10 cellular contexts compared by ENCODE assay signal in the genomic region with DNA sequence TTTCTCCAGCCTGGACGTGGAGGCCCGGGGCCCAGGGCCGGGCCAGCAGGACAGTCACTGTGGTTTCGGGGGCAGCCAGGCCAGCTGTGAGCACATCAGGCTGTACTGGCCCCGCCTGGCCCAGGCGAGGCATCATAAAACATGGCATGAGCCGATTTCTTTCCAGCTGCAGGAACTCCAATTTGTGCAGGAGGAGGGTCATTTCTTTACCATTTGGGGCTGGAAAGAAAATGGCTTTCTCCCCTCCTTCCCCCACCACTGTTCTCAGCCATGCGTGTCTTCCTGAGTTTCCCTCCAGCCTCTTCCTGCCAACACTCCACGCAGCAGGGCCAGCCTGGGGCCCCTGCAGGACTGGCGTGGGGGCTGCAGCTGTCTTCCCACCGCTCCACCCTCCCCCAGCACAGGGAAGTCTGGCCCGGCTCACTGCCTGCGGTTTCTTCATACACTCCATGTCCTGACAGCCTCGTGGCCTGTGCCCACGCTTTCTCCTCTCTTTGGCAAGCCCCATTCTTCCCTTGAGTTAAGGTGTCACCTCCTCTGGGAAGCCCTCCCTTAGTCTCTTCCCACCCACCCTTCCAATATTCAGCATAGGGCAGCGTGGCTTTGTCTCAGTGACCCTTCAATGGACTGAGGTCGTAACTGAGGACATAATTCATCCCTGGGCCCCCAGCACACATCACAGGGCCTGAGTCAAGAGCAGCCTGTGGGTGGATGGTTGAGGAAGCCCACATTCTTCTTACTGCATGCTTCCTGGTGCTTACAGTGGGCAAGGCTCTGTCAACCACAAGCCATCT.
DNase-seq lines count a peak whose midpoint lies in the region; ATAC-seq and TF ChIP-seq lines count a peak whose summit lies in the region.
"Had no signal": no experiment of that assay in that cellular context is flagged by ENCODE, and none has a peak within 500 bp of the region (broad histone marks: within the 10 kb centered on the region; RNA-seq: fewer than 3 reads in every experiment).

No MANE protein-coding gene starts in this region.

- H3K9me3 Mint-ChIP-seq in activated naive CD8-positive, alpha-beta T cell treated with anti-CD3 and anti-CD28 coated beads, Interleukin-2, amount 10 ng/mL, durations not matched to agents 7 days and 5 days: no peaks in the 10 kb centered on the region
- H3K9me3 Mint-ChIP-seq in activated naive CD8-positive, alpha-beta T cell treated with anti-CD3 and anti-CD28 coated beads for 36 hours: no peaks in the 10 kb centered on the region

- H3K4me3 Mint-ChIP-seq in activated naive CD8-positive, alpha-beta T cell treated with anti-CD3 and anti-CD28 coated beads, Interleukin-2, amount 10 ng/mL, durations not matched to agents 7 days and 5 days: no peak overlapping the region
- no peak overlapping the region for H3K4me3 Mint-ChIP-seq in activated naive CD8-positive, alpha-beta T cell treated with anti-CD3 and anti-CD28 coated beads for 36 hours

- no TSS peak for BruUV-seq in mammary epithelial cell (replicated peaks; lab: Mats Ljungman, UMichigan)

- H4K20me1 ChIP-seq in mammary epithelial cell (ENCODE audit: insufficient read depth, low read length): no peaks in the 10 kb centered on the region

- no peaks in the 10 kb centered on the region for H3K79me2 ChIP-seq in mammary epithelial cell (ENCODE audit: insufficient read depth, low read length)

- no peak overlapping the region for H3K4me3 ChIP-seq in mammary epithelial cell (replicated peaks in 1 of 3; ENCODE audit: insufficient read depth in 1 of 3, low read depth in 2 of 3, low read length in 3 of 3)
- H3K4me3 ChIP-seq in mucosa of descending colon: no peak overlapping the region
- H3K4me3 ChIP-seq in uterus: no peak overlapping the region

- no peaks in the 10 kb centered on the region for H3K27me3 Mint-ChIP-seq in activated naive CD8-positive, alpha-beta T cell treated with anti-CD3 and anti-CD28 coated beads, Interleukin-2, amount 10 ng/mL, durations not matched to agents 7 days and 5 days
- H3K27me3 Mint-ChIP-seq in activated naive CD8-positive, alpha-beta T cell treated with anti-CD3 and anti-CD28 coated beads for 36 hours: no peaks in the 10 kb centered on the region

- no peak for TF ChIP-seq POLR2A in uterus (IDR thresholded peaks at IDR 0.05)

- no peak for TF ChIP-seq CTCF in mammary epithelial cell (conservative IDR thresholded peaks at IDR 0.05 in 1 of 2, IDR thresholded peaks at IDR 0.05 in 1 of 2; ENCODE audit: extremely low read depth in 1 of 2, insufficient read depth in 1 of 2, low read depth in 1 of 2, low read length in 2 of 2)
- no peak for TF ChIP-seq CTCF in mucosa of descending colon (IDR thresholded peaks at IDR 0.05)
- no peak for TF ChIP-seq CTCF in uterus (IDR thresholded peaks at IDR 0.05)

- H3K36me3 Mint-ChIP-seq in activated naive CD8-positive, alpha-beta T cell treated with anti-CD3 and anti-CD28 coated beads, Interleukin-2, amount 10 ng/mL, durations not matched to agents 7 days and 5 days: no peaks in the 10 kb centered on the region
- H3K36me3 Mint-ChIP-seq in activated naive CD8-positive, alpha-beta T cell treated with anti-CD3 and anti-CD28 coated beads for 36 hours: no peaks in the 10 kb centered on the region

- H3K9ac ChIP-seq in mammary epithelial cell (ENCODE audit: insufficient read depth, low read length): no peak overlapping the region

- H3K9me3 ChIP-seq in mammary epithelial cell (replicated peaks; ENCODE audit: insufficient read depth, low read length) (no peaks in the 10 kb centered on the region), mucosa of descending colon (no peaks in the 10 kb centered on the region), uterus (no peaks in the 10 kb centered on the region)

- peak; percentile 35 for ATAC-seq in activated naive CD8-positive, alpha-beta T cell treated with anti-CD3 and anti-CD28 coated beads, Interleukin-2, amount 10 ng/mL, durations not matched to agents 7 days and 5 days (ENCODE audit: low read depth)
- peak; percentile 53 for ATAC-seq in mucosa of descending colon
- no peak for ATAC-seq in SK-N-SH treated with all-trans-retinoic acid at 6 μM for 48 hours

- H3K27me3 ChIP-seq in mammary epithelial cell (ENCODE audit: insufficient read depth, low read length): no peaks in the 10 kb centered on the region
- no peaks in the 10 kb centered on the region for H3K27me3 ChIP-seq in uterus

- 17% methylated on average over 9 of the region's 17 CpGs for WGBS in mammary epithelial cell (ENCODE audit: low coverage, missing lambda C conversion rate)

- no peak overlapping the region for H3K4me2 ChIP-seq in mammary epithelial cell (ENCODE audit: insufficient read depth, low read depth, low read length)

- peak overlapping the region; percentile 69 for H3K27ac Mint-ChIP-seq in activated naive CD8-positive, alpha-beta T cell treated with anti-CD3 and anti-CD28 coated beads, Interleukin-2, amount 10 ng/mL, durations not matched to agents 7 days and 5 days
- no peak overlapping the region for H3K27ac Mint-ChIP-seq in activated naive CD8-positive, alpha-beta T cell treated with anti-CD3 and anti-CD28 coated beads for 36 hours

- H3K27ac ChIP-seq in mammary epithelial cell (ENCODE audit: insufficient read depth, low read depth, low read length): no peak overlapping the region
- H3K27ac ChIP-seq in uterus: peak overlapping the region; percentile 43 to 44

- dilution Hi-C loops in mammary epithelial cell (cut with HindIII; ENCODE audit: low sequenced_read_pairs): no loop called here

- peak overlapping the region; percentile 73 for H2AFZ ChIP-seq in mammary epithelial cell (ENCODE audit: low read depth, low read length)

- no peak for DNase-seq in activated naive CD8-positive, alpha-beta T cell treated with anti-CD3 and anti-CD28 coated beads, Interleukin-2, amount 10 ng/mL, durations not matched to agents 7 days and 5 days
- no peak for DNase-seq in activated naive CD8-positive, alpha-beta T cell treated with anti-CD3 and anti-CD28 coated beads for 36 hours
- DNase-seq in mammary epithelial cell (no peak), mucosa of descending colon (no peak), uterus (peak; percentile 50 to 68), G401 (ENCODE audit: low spot score) (no peak), NCI-H187 treated with DMSO at 0.1 percent for 48 hours (lab: John Stamatoyannopoulos, UW) (no peak)
- DNase-seq: NCI-H2029; stimulated activated CD4-positive, alpha-beta T cell treated with anti-CD3 and anti-CD28 coated beads, Interleukin-4, amount 100 ng/mL, for 24 hours had no signal

- peaks cover 9% of the 10 kb centered on the region for H3K4me1 Mint-ChIP-seq in activated naive CD8-positive, alpha-beta T cell treated with anti-CD3 and anti-CD28 coated beads, Interleukin-2, amount 10 ng/mL, durations not matched to agents 7 days and 5 days
- peaks cover 4% of the 10 kb centered on the region for H3K4me1 Mint-ChIP-seq in activated naive CD8-positive, alpha-beta T cell treated with anti-CD3 and anti-CD28 coated beads for 36 hours

- CTCF ChIA-PET in mammary epithelial cell (lab: Charles Lee; ENCODE audit: low non-redundant PET): no interaction called here

- H3K4me1 ChIP-seq in mammary epithelial cell (ENCODE audit: insufficient read depth, low read length) (peaks cover 26% of the 10 kb centered on the region), mucosa of descending colon (ENCODE audit: low read depth) (peaks cover 1% of the 10 kb centered on the region), uterus (peaks cover 0 to under 1% of the 10 kb centered on the region in 2 donors)

- intact Hi-C loops in mammary epithelial cell (cut with micrococcal nuclease) (no loop called here), mucosa of descending colon (cut with DNase I, micrococcal nuclease) (no loop called here), uterus (cut with DNase I; ENCODE audit: low total_unique reads) (no loop called here)

- H3K36me3 ChIP-seq in mammary epithelial cell (ENCODE audit: insufficient read depth, low read length): no peaks in the 10 kb centered on the region
- no peaks in the 10 kb centered on the region for H3K36me3 ChIP-seq in mucosa of descending colon (ENCODE audit: low read depth)
- no peaks in the 10 kb centered on the region for H3K36me3 ChIP-seq in uterus

- in situ Hi-C loops in mammary epithelial cell (cut with MboI; ENCODE audit: low sequenced_read_pairs in 2 of 2): loop anchor here in 1 of 2 donors (10.0 kb wide), 1 partner anchor 59 kb away; no protein-coding TSS in a partner anchor
- in situ Hi-C loops in G401 (cut with HindIII; ENCODE audit: low sequenced_read_pairs): no loop called here

- POLR2A ChIA-PET in activated naive CD8-positive, alpha-beta T cell treated with anti-CD3 and anti-CD28 coated beads, Interleukin-2, amount 10 ng/mL, durations not matched to agents 7 days and 5 days (lab: Charles Lee): no interaction called here

TF ChIP-seq in SK-N-SH treated with all-trans-retinoic acid at 6 μM for 48 hours, 23 proteins besides CTCF, POLR2A, EP300 and RAD21:
- no peak for TF ChIP-seq ZNF70 (CRISPR knock-in tag; IDR thresholded peaks at IDR 0.05)
- TF ChIP-seq TOX (CRISPR knock-in tag; IDR thresholded peaks at IDR 0.05; ENCODE audit: borderline replicate concordance): no peak
- TF ChIP-seq, protein P1, sequence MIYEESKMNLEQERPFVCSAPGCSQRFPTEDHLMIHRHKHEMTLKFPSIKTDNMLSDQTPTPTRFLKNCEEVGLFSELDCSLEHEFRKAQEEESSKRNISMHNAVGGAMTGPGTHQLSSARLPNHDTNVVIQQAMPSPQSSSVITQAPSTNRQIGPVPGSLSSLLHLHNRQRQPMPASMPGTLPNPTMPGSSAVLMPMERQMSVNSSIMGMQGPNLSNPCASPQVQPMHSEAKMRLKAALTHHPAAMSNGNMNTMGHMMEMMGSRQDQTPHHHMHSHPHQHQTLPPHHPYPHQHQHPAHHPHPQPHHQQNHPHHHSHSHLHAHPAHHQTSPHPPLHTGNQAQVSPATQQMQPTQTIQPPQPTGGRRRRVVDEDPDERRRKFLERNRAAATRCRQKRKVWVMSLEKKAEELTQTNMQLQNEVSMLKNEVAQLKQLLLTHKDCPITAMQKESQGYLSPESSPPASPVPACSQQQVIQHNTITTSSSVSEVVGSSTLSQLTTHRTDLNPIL (CRISPR knock-in tag; IDR thresholded peaks at IDR 0.05; ENCODE audit: low read depth): no peak
- TF ChIP-seq ZFP3 (CRISPR knock-in tag; IDR thresholded peaks at IDR 0.05): no peak
- TF ChIP-seq ISL1 (CRISPR knock-in tag; IDR thresholded peaks at IDR 0.05): no peak
- no peak for TF ChIP-seq GLIS3 (CRISPR knock-in tag; IDR thresholded peaks at IDR 0.05)
- TF ChIP-seq PPARA (CRISPR knock-in tag; IDR thresholded peaks at IDR 0.05; ENCODE audit: borderline replicate concordance): no peak

Comparison
In these comparisons a context has a peak if more than half of its experiments do, and no peak if none do; other contexts are left out.
1. DNase-seq: peak in uterus (2 of 2); none in activated naive CD8-positive, alpha-beta T cell treated with anti-CD3 and anti-CD28 coated beads, Interleukin-2, amount 10 ng/mL, durations not matched to agents 7 days and 5 days (single experiment), activated naive CD8-positive, alpha-beta T cell treated with anti-CD3 and anti-CD28 coated beads for 36 hours (single experiment), mammary epithelial cell (single experiment), mucosa of descending colon (0 of 3), G401 (single experiment) and NCI-H187 treated with DMSO at 0.1 percent for 48 hours (single experiment).